ENCODE assay signal across 7 cellular contexts in genomic region chr13:52571163-52571562, GRCh38.
DNase-seq lines count a peak whose midpoint lies in the region; ATAC-seq, FAIRE-seq and TF ChIP-seq lines count a peak whose summit lies in the region.
"Not testable (repeated sequence)": the region's sequence is repeated elsewhere in the genome, so short reads cannot be mapped to it uniquely, and the experiment has no call there.

No MANE protein-coding gene starts in this region.

- not testable (repeated sequence) for H3K79me2 ChIP-seq in OCI-LY3 (ENCODE audit: low read length)

- H3K4me3 Mint-ChIP-seq in endothelial cell (ENCODE audit: unreplicated experiment): peak overlapping the region; percentile 73

- DNase-seq in GM18507 (ENCODE audit: extremely low spot score, insufficient read length, low read depth); endothelial cell (ENCODE audit: low spot score): not testable (repeated sequence)

- not testable (repeated sequence) for H3K27me3 ChIP-seq in OCI-LY3 (ENCODE audit: low read depth, low read length)

- H3K4me1 ChIP-seq in OCI-LY3 (ENCODE audit: low read length): not testable (repeated sequence)

- not testable (repeated sequence) for H2AFZ ChIP-seq in OCI-LY3 (ENCODE audit: low read depth, low read length)

- not testable (repeated sequence) for H3K36me3 ChIP-seq in OCI-LY3 (replicated peaks; ENCODE audit: low read depth, low read length)

- not testable (repeated sequence) for H3K9me3 ChIP-seq in OCI-LY3 (ENCODE audit: insufficient read depth, low read length)

- not testable (repeated sequence) for H3K9me3 Mint-ChIP-seq in endothelial cell (ENCODE audit: unreplicated experiment)

- H3K4me2 ChIP-seq in OCI-LY3 (ENCODE audit: low read length): peak overlapping the region; percentile 36

- H3K27ac ChIP-seq in OCI-LY3 (ENCODE audit: low read length): not testable (repeated sequence)

- not testable (repeated sequence) for H3K9ac ChIP-seq in OCI-LY3 (ENCODE audit: low read length)

- H3K4me3 ChIP-seq in OCI-LY3 (ENCODE audit: low read length): not testable (repeated sequence)

- TF ChIP-seq CTCF in OCI-LY3 (IDR thresholded peaks at IDR 0.05; ENCODE audit: low read depth, low read length); endothelial cell (IDR thresholded peaks at IDR 0.05; ENCODE audit: unreplicated experiment): not testable (repeated sequence)

- peak; percentile 15 for FAIRE-seq in GM18507 (lab: Jason Lieb, UNC)

- H4K20me1 ChIP-seq in OCI-LY3 (ENCODE audit: insufficient read depth, low read length): not testable (repeated sequence)

- not testable (repeated sequence) for H3K36me3 Mint-ChIP-seq in endothelial cell (ENCODE audit: low read depth, unreplicated experiment)

- not testable (repeated sequence) for H3K27me3 Mint-ChIP-seq in endothelial cell (ENCODE audit: unreplicated experiment)

- H3K4me1 Mint-ChIP-seq in endothelial cell (ENCODE audit: unreplicated experiment): not testable (repeated sequence)

- not testable (repeated sequence) for H3K27ac Mint-ChIP-seq in endothelial cell (ENCODE audit: unreplicated experiment)

- ATAC-seq in GM18867 (IDR thresholded peaks at IDR 0.05; ENCODE audit: unreplicated experiment) (peak; percentile 46), GM21529 (IDR thresholded peaks at IDR 0.05; ENCODE audit: unreplicated experiment) (peak; percentile 48), HG02852 (IDR thresholded peaks at IDR 0.05; ENCODE audit: unreplicated experiment) (peak; percentile 63), HG02885 (IDR thresholded peaks at IDR 0.05; ENCODE audit: poor library complexity, unreplicated experiment) (peak; percentile 57)
